13 cellular contexts compared by ENCODE assay signal in the genomic region with DNA sequence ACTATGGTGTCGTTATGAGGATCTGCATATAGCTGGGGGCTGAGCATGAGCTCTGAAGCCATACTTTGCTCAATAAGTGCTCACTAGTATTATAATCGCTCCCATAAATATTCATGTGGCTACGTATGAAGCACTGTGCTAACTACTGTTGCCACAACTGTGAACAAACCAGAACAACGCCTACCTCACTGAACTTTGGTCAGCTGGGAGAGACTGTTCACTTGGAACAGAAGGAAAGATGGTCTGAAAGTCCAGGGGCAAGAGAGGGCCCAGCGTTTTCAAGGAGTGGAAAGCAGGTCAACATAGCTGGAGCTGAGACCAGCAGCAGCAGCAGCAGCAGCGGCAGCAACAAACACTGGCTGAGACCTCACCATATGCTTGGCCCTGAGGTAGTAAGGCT.
DNase-seq lines count a peak whose midpoint lies in the region; ATAC-seq and TF ChIP-seq lines count a peak whose summit lies in the region.
"Had no signal": no experiment of that assay in that cellular context is flagged by ENCODE, and none has a peak within 500 bp of the region (broad histone marks: within the 10 kb centered on the region; RNA-seq: fewer than 3 reads in every experiment).

No MANE protein-coding gene starts in this region.

- H3F3A ChIP-seq in GM23338 (replicated peaks; ENCODE audit: low read depth): no peaks in the 10 kb centered on the region

- WGBS in hepatocyte (ENCODE audit: low lambda C conversion rate, missing lambda C conversion rate): 64% methylated on average over 6 of the region's 6 CpGs
- 55% methylated on average over 6 of the region's 6 CpGs for WGBS in liver

- TF ChIP-seq RAD21 in liver (IDR thresholded peaks at IDR 0.05): no peak

- H3K9me3 ChIP-seq in Peyer's patch: no peaks in the 10 kb centered on the region
- H3K9me3 ChIP-seq in hepatocyte (ENCODE audit: low read depth): no peaks in the 10 kb centered on the region
- H3K9me3 ChIP-seq in liver (ENCODE audit: control insufficient read depth in 4 of 4, low read length in 3 of 4): no peaks in the 10 kb centered on the region
- H3K9me3 ChIP-seq: BLaER1 treated with 17β-estradiol and CSF1 and Interleukin-3, amounts not matched to agents 10 nM and 100 nM had no signal

- H3K4me1 Mint-ChIP-seq in GM23338: no peaks in the 10 kb centered on the region; the same call in 2 of the 3 replicates
- H3K4me1 Mint-ChIP-seq: CD4-positive, CD25-positive, alpha-beta regulatory T cell had no signal

- no peaks in the 10 kb centered on the region for H4K20me1 ChIP-seq in hepatocyte (ENCODE audit: insufficient read depth, poor library complexity, severe bottlenecking)
- no peaks in the 10 kb centered on the region for H4K20me1 ChIP-seq in GM23338 (replicated peaks; ENCODE audit: insufficient read depth)
- H4K20me1 ChIP-seq: BLaER1 treated with 17β-estradiol and CSF1 and Interleukin-3, amounts not matched to agents 10 nM and 100 nM had no signal

- no peaks in the 10 kb centered on the region for H3K79me2 ChIP-seq in hepatocyte
- no peaks in the 10 kb centered on the region for H3K79me2 ChIP-seq in GM23338 (replicated peaks; ENCODE audit: insufficient read depth)

- H3K36me3 ChIP-seq in Peyer's patch: no peaks in the 10 kb centered on the region
- H3K36me3 ChIP-seq in hepatocyte (replicated peaks; ENCODE audit: insufficient read depth, low read depth): no peaks in the 10 kb centered on the region
- no peaks in the 10 kb centered on the region for H3K36me3 ChIP-seq in liver (ENCODE audit: control insufficient read depth in 4 of 4, insufficient read depth in 3 of 4, low read depth in 1 of 4, low read length in 3 of 4)
- no peaks in the 10 kb centered on the region for H3K36me3 ChIP-seq in GM23338 (ENCODE audit: insufficient read depth)
- H3K36me3 ChIP-seq: BLaER1 treated with 17β-estradiol and CSF1 and Interleukin-3, amounts not matched to agents 10 nM and 100 nM had no signal

- H3K27ac ChIP-seq in Peyer's patch (peak overlapping the region in 2 of 4 donors; percentile 65 to 75), hepatocyte (peak overlapping the region; percentile 75), liver (ENCODE audit: low read depth in 1 of 2, low read length in 2 of 2) (no peak overlapping the region), GM23338 (ENCODE audit: low read depth) (no peak overlapping the region)
- H3K27ac ChIP-seq: BLaER1 treated with 17β-estradiol and CSF1 and Interleukin-3, amounts not matched to agents 10 nM and 100 nM had no signal

- H3K4me3 ChIP-seq in Peyer's patch: peak overlapping the region in 1 of 4 donors; percentile 24
- no peak overlapping the region for H3K4me3 ChIP-seq in hepatocyte
- H3K4me3 ChIP-seq in liver (ENCODE audit: low read depth in 1 of 3, low read length in 3 of 3): no peak overlapping the region
- H3K4me3 ChIP-seq in GM23338: no peak overlapping the region
- H3K4me3 ChIP-seq: BLaER1 treated with 17β-estradiol and CSF1 and Interleukin-3, amounts not matched to agents 10 nM and 100 nM had no signal

- H3K27me3 ChIP-seq in Peyer's patch (no peaks in the 10 kb centered on the region), hepatocyte (no peaks in the 10 kb centered on the region), liver (ENCODE audit: control insufficient read depth in 4 of 4, insufficient read depth in 4 of 4, low read length in 3 of 4) (no peaks in the 10 kb centered on the region), GM23338 (ENCODE audit: insufficient read depth) (no peaks in the 10 kb centered on the region)
- H3K27me3 ChIP-seq: BLaER1 treated with 17β-estradiol and CSF1 and Interleukin-3, amounts not matched to agents 10 nM and 100 nM had no signal

- H3K4me3 Mint-ChIP-seq in GM23338: no peak overlapping the region
- H3K4me3 Mint-ChIP-seq: CD4-positive, CD25-positive, alpha-beta regulatory T cell had no signal

- H3K27me3 Mint-ChIP-seq in GM23338 (ENCODE audit: insufficient read depth, low read depth, poor library complexity): no peaks in the 10 kb centered on the region

- no peaks in the 10 kb centered on the region for H3K9me2 ChIP-seq in hepatocyte (replicated peaks; ENCODE audit: insufficient read depth)
- H3K9me2 ChIP-seq in GM23338 (ENCODE audit: insufficient read depth): no peaks in the 10 kb centered on the region

- ATAC-seq in HG02678 (IDR thresholded peaks at IDR 0.05; ENCODE audit: unreplicated experiment): no peak
- no peak for ATAC-seq in GM23338

- peak in 2 of 3 donors; percentile 66 to 83 for DNase-seq in Peyer's patch
- DNase-seq in hepatocyte (ENCODE audit: low spot score): peak; percentile 66
- peak; percentile 10 for DNase-seq in renal cortical epithelial cell (ENCODE audit: low read depth)
- DNase-seq in activated CD4-positive, alpha-beta T cell treated with anti-CD3 and anti-CD28 coated beads, Interleukin-2, amount 50 U/mL, for 48 hours: no peak
- DNase-seq in GM23338 (ENCODE audit: low spot score): no peak
- DNase-seq in H4 (ENCODE audit: low spot score): no peak
- DNase-seq: ACHN; CD4-positive, CD25-positive, alpha-beta regulatory T cell; DMS53; GF-D8 had no signal

- 0 out of 3 replicates have a peak, but pooled peaks cover 4% of the 10 kb centered on the region for H3K9me3 Mint-ChIP-seq in GM23338

- H2AFZ ChIP-seq in hepatocyte (no peak overlapping the region), GM23338 (no peak overlapping the region)

- no peak overlapping the region for H3K9ac ChIP-seq in liver (ENCODE audit: low read depth in 1 of 2, low read length in 2 of 2)
- H3K9ac ChIP-seq: BLaER1 treated with 17β-estradiol and CSF1 and Interleukin-3, amounts not matched to agents 10 nM and 100 nM had no signal

- TF ChIP-seq POLR2A in Peyer's patch (IDR thresholded peaks at IDR 0.05): peak in 1 of 2 donors; percentile 28

- no peak overlapping the region for H3K27ac Mint-ChIP-seq in GM23338
- H3K27ac Mint-ChIP-seq: CD4-positive, CD25-positive, alpha-beta regulatory T cell had no signal

- TF ChIP-seq CTCF in Peyer's patch (IDR thresholded peaks at IDR 0.05) (no peak), hepatocyte (IDR thresholded peaks at IDR 0.05; ENCODE audit: poor library complexity) (no peak), liver (IDR thresholded peaks at IDR 0.05; ENCODE audit: low read depth, low read length, missing input control) (no peak), GM23338 (conservative IDR thresholded peaks at IDR 0.05; ENCODE audit: low read depth in 2 of 2) (no peak)

- H3K4me2 ChIP-seq in hepatocyte (peak overlapping the region; percentile 14), GM23338 (no peak overlapping the region)
- H3K4me2 ChIP-seq: BLaER1 treated with 17β-estradiol and CSF1 and Interleukin-3, amounts not matched to agents 10 nM and 100 nM had no signal

- H3K4me1 ChIP-seq in Peyer's patch (no peaks in the 10 kb centered on the region), hepatocyte (ENCODE audit: insufficient read depth) (peaks cover 5% of the 10 kb centered on the region), liver (ENCODE audit: control insufficient read depth in 4 of 4, insufficient read depth in 4 of 4, low read length in 3 of 4) (peaks cover 0 to 4% (median 0%) of the 10 kb centered on the region in 4 donors), GM23338 (ENCODE audit: insufficient read depth) (no peaks in the 10 kb centered on the region)

- no peaks in the 10 kb centered on the region for H3K36me3 Mint-ChIP-seq in GM23338 (ENCODE audit: low read depth)
- H3K36me3 Mint-ChIP-seq: CD4-positive, CD25-positive, alpha-beta regulatory T cell had no signal

TF ChIP-seq in liver, 16 proteins besides CTCF, POLR2A, EP300 and RAD21 (continues in another document):
- TF ChIP-seq, protein P1, sequence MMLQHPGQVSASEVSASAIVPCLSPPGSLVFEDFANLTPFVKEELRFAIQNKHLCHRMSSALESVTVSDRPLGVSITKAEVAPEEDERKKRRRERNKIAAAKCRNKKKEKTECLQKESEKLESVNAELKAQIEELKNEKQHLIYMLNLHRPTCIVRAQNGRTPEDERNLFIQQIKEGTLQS (IDR thresholded peaks at IDR 0.05): no peak
- TF ChIP-seq HNF4A (conservative IDR thresholded peaks at IDR 0.05): peak; percentile 31 to 54

TF ChIP-seq in GM23338, 12 proteins besides CTCF, POLR2A, EP300 and RAD21 (continues in another document):
- TF ChIP-seq ZNF331 (CRISPR knock-in tag; IDR thresholded peaks at IDR 0.05; ENCODE audit: low read depth): no peak
- TF ChIP-seq, protein P2, sequence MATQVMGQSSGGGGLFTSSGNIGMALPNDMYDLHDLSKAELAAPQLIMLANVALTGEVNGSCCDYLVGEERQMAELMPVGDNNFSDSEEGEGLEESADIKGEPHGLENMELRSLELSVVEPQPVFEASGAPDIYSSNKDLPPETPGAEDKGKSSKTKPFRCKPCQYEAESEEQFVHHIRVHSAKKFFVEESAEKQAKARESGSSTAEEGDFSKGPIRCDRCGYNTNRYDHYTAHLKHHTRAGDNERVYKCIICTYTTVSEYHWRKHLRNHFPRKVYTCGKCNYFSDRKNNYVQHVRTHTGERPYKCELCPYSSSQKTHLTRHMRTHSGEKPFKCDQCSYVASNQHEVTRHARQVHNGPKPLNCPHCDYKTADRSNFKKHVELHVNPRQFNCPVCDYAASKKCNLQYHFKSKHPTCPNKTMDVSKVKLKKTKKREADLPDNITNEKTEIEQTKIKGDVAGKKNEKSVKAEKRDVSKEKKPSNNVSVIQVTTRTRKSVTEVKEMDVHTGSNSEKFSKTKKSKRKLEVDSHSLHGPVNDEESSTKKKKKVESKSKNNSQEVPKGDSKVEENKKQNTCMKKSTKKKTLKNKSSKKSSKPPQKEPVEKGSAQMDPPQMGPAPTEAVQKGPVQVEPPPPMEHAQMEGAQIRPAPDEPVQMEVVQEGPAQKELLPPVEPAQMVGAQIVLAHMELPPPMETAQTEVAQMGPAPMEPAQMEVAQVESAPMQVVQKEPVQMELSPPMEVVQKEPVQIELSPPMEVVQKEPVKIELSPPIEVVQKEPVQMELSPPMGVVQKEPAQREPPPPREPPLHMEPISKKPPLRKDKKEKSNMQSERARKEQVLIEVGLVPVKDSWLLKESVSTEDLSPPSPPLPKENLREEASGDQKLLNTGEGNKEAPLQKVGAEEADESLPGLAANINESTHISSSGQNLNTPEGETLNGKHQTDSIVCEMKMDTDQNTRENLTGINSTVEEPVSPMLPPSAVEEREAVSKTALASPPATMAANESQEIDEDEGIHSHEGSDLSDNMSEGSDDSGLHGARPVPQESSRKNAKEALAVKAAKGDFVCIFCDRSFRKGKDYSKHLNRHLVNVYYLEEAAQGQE (IDR thresholded peaks at IDR 0.05; ENCODE audit: unreplicated experiment): no peak
- no peak for TF ChIP-seq ZNF114 (CRISPR knock-in tag; IDR thresholded peaks at IDR 0.05)
- no peak for TF ChIP-seq JUNB (IDR thresholded peaks at IDR 0.05; ENCODE audit: unreplicated experiment)

Comparison
In these comparisons a context has a peak if more than half of its experiments do, and no peak if none do; other contexts are left out.
1. DNase-seq: peak in Peyer's patch (2 of 3), hepatocyte (single experiment) and renal cortical epithelial cell (single experiment); none in activated CD4-positive, alpha-beta T cell treated with anti-CD3 and anti-CD28 coated beads, Interleukin-2, amount 50 U/mL, for 48 hours (0 of 2), GM23338 (single experiment) and H4 (single experiment).